Comparison of ENCODE assay signal across 24 cellular contexts in the genomic region with DNA sequence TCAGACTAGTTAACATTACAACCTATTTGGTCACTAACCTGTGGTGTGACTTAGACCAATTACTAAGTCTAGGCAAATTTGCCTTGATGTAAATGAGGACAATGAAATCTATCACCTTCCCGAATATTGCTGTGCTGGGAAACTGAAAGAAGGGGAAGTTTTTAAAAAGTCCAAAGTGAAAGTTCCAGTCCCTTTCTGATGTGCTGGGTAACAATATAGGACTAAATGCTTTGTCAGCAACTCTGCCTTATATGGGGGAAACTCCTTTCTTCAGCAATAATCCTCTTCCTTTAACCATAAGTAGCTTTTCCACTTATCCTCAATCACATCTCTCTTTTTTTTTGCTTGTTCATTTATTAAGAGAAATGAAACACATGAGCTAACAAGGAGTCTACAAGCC. TPM values are rescaled to one million over a fixed set of nuclear protein-coding genes. Genes with fewer than 3 reads are reported as not detected.
A peak's percentile ranks its signal among the peaks of the same experiment; 100 is the strongest.
DNase-seq lines count a peak whose midpoint lies in the region; ATAC-seq and TF ChIP-seq lines count a peak whose summit lies in the region.
"Had no signal": no experiment of that assay in that cellular context is flagged by ENCODE, and none has a peak within 500 bp of the region (broad histone marks: within the 10 kb centered on the region; RNA-seq: fewer than 3 reads in every experiment).

No MANE protein-coding gene starts in this region.

- H3K9me3 ChIP-seq in CD8-positive, alpha-beta T cell (ENCODE audit: low read length) = no peaks in the 10 kb centered on the region
- no peaks in the 10 kb centered on the region for H3K9me3 ChIP-seq in Karpas-422 (ENCODE audit: low read length)
- H3K9me3 ChIP-seq in neutrophil = no peaks in the 10 kb centered on the region
- H3K9me3 ChIP-seq: SJCRH30, upper lobe of left lung had no signal

- peak overlapping the region; percentile 28 for H3K9ac ChIP-seq in Karpas-422 (ENCODE audit: low read length)
- H3K9ac ChIP-seq: GM23248, parathyroid adenoma had no signal

- no peaks in the 10 kb centered on the region for H3K9me2 ChIP-seq in Karpas-422 (replicated peaks; ENCODE audit: insufficient read depth, low read length)

- no peaks in the 10 kb centered on the region for H3K36me3 ChIP-seq in CD8-positive, alpha-beta T cell (ENCODE audit: insufficient read depth, low read length)
- peaks cover 15% of the 10 kb centered on the region for H3K36me3 ChIP-seq in Karpas-422 (ENCODE audit: insufficient read depth, low read length)
- H3K36me3 ChIP-seq in neutrophil = no peaks in the 10 kb centered on the region
- H3K36me3 ChIP-seq: cardiac muscle cell, SJCRH30, upper lobe of left lung had no signal

- H3K27ac ChIP-seq in CD8-positive, alpha-beta T cell (ENCODE audit: low read depth, low read length) = no peak overlapping the region
- H3K27ac ChIP-seq in Karpas-422 (ENCODE audit: low read length) = peak overlapping the region; percentile 98
- peak overlapping the region; percentile 40 for H3K27ac ChIP-seq in caudate nucleus (ENCODE audit: low read depth, low read length)
- H3K27ac ChIP-seq in neutrophil = peak overlapping the region; percentile 92
- H3K27ac ChIP-seq: cardiac muscle cell, GM23248, parathyroid adenoma, PC-9, SJCRH30 had no signal

- H3K36me3 Mint-ChIP-seq in CD8-positive, alpha-beta T cell = peaks cover 6% of the 10 kb centered on the region

- in situ Hi-C loops in GM13976 (cut with MboI; ENCODE audit: low sequenced_read_pairs, unreplicated experiment) = loop anchor here (5.0 kb wide), 1 partner anchor 74 kb away; no protein-coding TSS in a partner anchor

- no peak overlapping the region for H3K4me3 Mint-ChIP-seq in CD8-positive, alpha-beta T cell
- H3K4me3 Mint-ChIP-seq: activated CD4-positive, alpha-beta memory T cell treated with anti-CD3 and anti-CD28 coated beads, Interleukin-2, amount 10 ng/mL, durations not matched to agents 7 days and 5 days; activated T-cell treated with anti-CD3 and anti-CD28 coated beads, Interleukin-2, amount 50 U/mL, for 24 hours; WTC11 had no signal

- CTCF ChIA-PET in CD8-positive, alpha-beta T cell (lab: Charles Lee) = interaction anchor here (0.6 to 2.0 kb wide), 2 partner anchors 14 to 153 kb away, joined by 3 to 6 read pairs; no protein-coding TSS in a partner anchor

- no peak for ATAC-seq in CD8-positive, alpha-beta T cell
- ATAC-seq: WTC11 had no signal

- DNase-seq in CD8-positive, alpha-beta T cell = no peak
- DNase-seq in Karpas-422 (no peak), caudate nucleus (lab: John Stamatoyannopoulos, UW) (no peak), NCI-H524 (lab: John Stamatoyannopoulos, UW) (no peak), DMS 273 (lab: John Stamatoyannopoulos, UW; ENCODE audit: unreplicated experiment) (no peak), GM13976 (ENCODE audit: low spot score) (no peak)
- no peak for DNase-seq in activated effector memory CD4-positive, alpha-beta T cell treated with Interleukin-2 at 50 U/mL for 16 hours
- DNase-seq: activated CD4-positive, alpha-beta memory T cell treated with anti-CD3 and anti-CD28 coated beads, Interleukin-2, amount 10 ng/mL, durations not matched to agents 7 days and 5 days; activated naive CD4-positive, alpha-beta T cell treated with Interleukin-2 at 50 U/mL for 16 hours; activated T-cell treated with anti-CD3 and anti-CD28 coated beads, Interleukin-2, amount 50 U/mL, for 24 hours; dorsolateral prefrontal cortex; foreskin melanocyte; GM23248; NCI-H1694; PC-9; SJCRH30; stimulated activated CD4-positive, alpha-beta T cell treated with anti-CD3 and anti-CD28 coated beads, Interleukin-2, amount 100 ng/mL, for 48 hours; T-helper 2 cell; upper lobe of left lung had no signal

- H3K4me3 ChIP-seq in CD8-positive, alpha-beta T cell (ENCODE audit: low read depth, low read length) = no peak overlapping the region
- H3K4me3 ChIP-seq in Karpas-422 (ENCODE audit: low read length) (0 out of 2 replicates have a peak overlapping the region, but pooled peaks have one; percentile 27), neutrophil (ENCODE audit: low read depth in 1 of 2, low read length in 1 of 2) (peak overlapping the region; percentile 7 to 85)
- H3K4me3 ChIP-seq: cardiac muscle cell, dorsolateral prefrontal cortex, GM23248, PC-9, SJCRH30, upper lobe of left lung had no signal

- no peaks in the 10 kb centered on the region for H3K9me3 Mint-ChIP-seq in CD8-positive, alpha-beta T cell
- H3K9me3 Mint-ChIP-seq: activated CD4-positive, alpha-beta memory T cell treated with anti-CD3 and anti-CD28 coated beads, Interleukin-2, amount 10 ng/mL, durations not matched to agents 7 days and 5 days; activated T-cell treated with anti-CD3 and anti-CD28 coated beads, Interleukin-2, amount 50 U/mL, for 24 hours had no signal

- H3K27me3 Mint-ChIP-seq in CD8-positive, alpha-beta T cell (ENCODE audit: low read depth) = no peaks in the 10 kb centered on the region

- intact Hi-C loops in CD8-positive, alpha-beta T cell (cut with DNase I, micrococcal nuclease) = loop anchor here in 1 of 2 experiments (5.0 kb wide), 2 partner anchors 39 to 129 kb away; partner anchors contain the start of gene TM9SF3

- peak overlapping the region; percentile 52 for H3K4me2 ChIP-seq in Karpas-422 (ENCODE audit: low read depth, low read length, poor library complexity, severe bottlenecking)
- H3K4me2 ChIP-seq: PC-9 had no signal

- peak overlapping the region; percentile 76 for H3K27ac Mint-ChIP-seq in CD8-positive, alpha-beta T cell
- H3K27ac Mint-ChIP-seq: activated CD4-positive, alpha-beta memory T cell treated with anti-CD3 and anti-CD28 coated beads, Interleukin-2, amount 10 ng/mL, durations not matched to agents 7 days and 5 days; activated T-cell treated with anti-CD3 and anti-CD28 coated beads, Interleukin-2, amount 50 U/mL, for 24 hours; WTC11 had no signal

- H3K4me1 ChIP-seq in CD8-positive, alpha-beta T cell (ENCODE audit: insufficient read depth, low read length) = peaks cover 6% of the 10 kb centered on the region
- H3K4me1 ChIP-seq in Karpas-422 (ENCODE audit: low read length) = peaks cover 63% of the 10 kb centered on the region
- peaks cover 58 to 69% of the 10 kb centered on the region in 2 experiments for H3K4me1 ChIP-seq in neutrophil (ENCODE audit: control insufficient read depth in 1 of 2, insufficient read depth in 1 of 2, low read depth in 1 of 2, low read length in 1 of 2)

- H4K20me1 ChIP-seq in Karpas-422 (ENCODE audit: insufficient read depth, low read depth, low read length) = peaks cover 20% of the 10 kb centered on the region; the same call in 1 of the 2 replicates

- peaks cover 83% of the 10 kb centered on the region for H3K79me2 ChIP-seq in Karpas-422 (ENCODE audit: low read length)
- H3K79me2 ChIP-seq: parathyroid adenoma had no signal

- no peaks in the 10 kb centered on the region for H3K27me3 ChIP-seq in CD8-positive, alpha-beta T cell (ENCODE audit: insufficient read depth, low read length)
- H3K27me3 ChIP-seq in Karpas-422 (ENCODE audit: low read length) = no peaks in the 10 kb centered on the region
- no peaks in the 10 kb centered on the region for H3K27me3 ChIP-seq in neutrophil
- H3K27me3 ChIP-seq: SJCRH30, upper lobe of left lung had no signal

- peaks cover 33% of the 10 kb centered on the region for H3K4me1 Mint-ChIP-seq in CD8-positive, alpha-beta T cell (ENCODE audit: low read depth)

- no peak for TF ChIP-seq CTCF in CD8-positive, alpha-beta T cell (IDR thresholded peaks at IDR 0.05)
- TF ChIP-seq CTCF in neutrophil (IDR thresholded peaks at IDR 0.05) (no peak), GM13976 (IDR thresholded peaks at IDR 0.05; ENCODE audit: borderline replicate concordance, control extremely low read depth, extremely low read depth, insufficient read depth, missing control alignments) (no peak)

- no peak overlapping the region for H2AFZ ChIP-seq in Karpas-422 (ENCODE audit: low read length)
- H2AFZ ChIP-seq: GM23248, parathyroid adenoma, PC-9 had no signal

- POLR2A ChIA-PET in CD8-positive, alpha-beta T cell (lab: Charles Lee) = interaction anchor here (0.7 kb wide), 1 partner anchor 37 kb away, joined by 3 read pairs; no protein-coding TSS in a partner anchor

RNA-seq across cellular contexts. Expression of gene PIK3AP1, which starts 3.9 kb away (rescaled TPM):
- total RNA-seq in CD8-positive, alpha-beta T cell = 1 to 10 TPM; 5.6 to 5.7 TPM
- total RNA-seq in Karpas-422 (2014; rRNA removed; shearing (Covaris generic); ENCODE audit: low replicate concordance) = 131 and 162 TPM in 2 replicates
- total RNA-seq: GM23248, lung microvascular endothelial cell had no signal

Comparison
In these comparisons a context has a peak if more than half of its experiments do, and no peak if none do; other contexts are left out.
1. RNA of gene PIK3AP1, which starts 3.9 kb away (total RNA-seq): 131 to 162 TPM in Karpas-422; 5.6 to 5.7 TPM in CD8-positive, alpha-beta T cell; every median in the first group is over 10 times any median in the second.